ENCODE assay signal across 8 cellular contexts in the genomic region with DNA sequence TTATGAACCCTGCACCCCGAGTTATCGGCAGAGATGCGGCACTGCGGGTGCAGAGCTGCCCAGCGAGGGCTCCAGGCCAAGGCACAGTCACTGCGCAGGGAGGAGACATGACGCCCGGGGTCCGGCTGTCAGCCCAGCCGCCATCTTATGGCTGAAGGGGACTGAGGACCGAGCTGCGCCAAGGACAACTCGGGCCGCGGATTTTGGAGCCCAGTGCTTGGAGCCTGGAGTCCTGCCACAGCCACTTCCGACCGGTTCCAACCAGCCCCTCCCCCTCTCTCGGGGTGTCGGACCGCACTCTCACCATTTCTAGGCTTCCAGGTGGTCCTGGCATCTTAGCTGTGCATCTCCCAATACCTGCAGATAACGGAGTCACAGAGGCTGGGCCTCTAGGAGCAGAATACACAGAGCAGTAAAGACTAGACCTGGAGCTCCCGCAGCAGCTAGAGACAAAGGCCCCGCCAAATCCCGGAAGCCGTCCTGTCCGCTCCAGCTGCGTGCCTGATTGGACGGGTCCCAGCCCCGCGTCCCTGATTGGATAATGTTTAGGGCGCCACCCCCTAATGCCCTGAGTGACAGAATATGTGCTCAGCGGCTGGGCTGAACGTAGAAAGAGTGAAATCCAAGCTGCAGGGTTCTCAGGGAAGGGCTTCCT. TPM values are rescaled to one million over a fixed set of nuclear protein-coding genes. Genes with fewer than 3 reads are reported as not detected.
DNase-seq lines count a peak whose midpoint lies in the region; ATAC-seq and TF ChIP-seq lines count a peak whose summit lies in the region.

A gene (minus strand): TSS at position 451 of the 655 bp plus-strand sequence. CDS start 117 bp downstream, at position 334.

- peaks cover 4% of the 10 kb centered on the region for H3K9me3 Mint-ChIP-seq in endothelial cell (ENCODE audit: unreplicated experiment)

- H3K4me3 Mint-ChIP-seq in endothelial cell (ENCODE audit: unreplicated experiment), result peak within 1 kb of the TSS; percentile 100

- TF ChIP-seq CTCF in endothelial cell (IDR thresholded peaks at IDR 0.05; ENCODE audit: unreplicated experiment), result no peak

- peak within 1 kb of the TSS; percentile 100 for H3K27ac Mint-ChIP-seq in endothelial cell (ENCODE audit: unreplicated experiment)

- ATAC-seq in GM19468 (IDR thresholded peaks at IDR 0.05; ENCODE audit: extremely low read depth, unreplicated experiment), result peak; percentile 97

- peaks cover 9% of the 10 kb centered on the region for H3K36me3 Mint-ChIP-seq in endothelial cell (ENCODE audit: low read depth, unreplicated experiment)

- peak; percentile 96 for DNase-seq in COLO829 (ENCODE audit: low spot score)
- peak; percentile 62 for DNase-seq in HS-27A (ENCODE audit: low read depth)
- DNase-seq in NOMO-1 (lab: John Stamatoyannopoulos, UW; ENCODE audit: unreplicated experiment in 2 of 2), result peak; percentile 61 to 67
- DNase-seq in activated CD8-positive, alpha-beta memory T cell treated with anti-CD3 and anti-CD28 coated beads, Interleukin-2, amount 50 U/mL, for 4 hours, result peak; percentile 83
- peak; percentile 88 for DNase-seq in endothelial cell (ENCODE audit: low spot score)
- peak; percentile 96 for DNase-seq in midbrain (lab: John Stamatoyannopoulos, UW)
- peak; percentile 65 to 78 for DNase-seq in stimulated activated CD8-positive, alpha-beta memory T cell treated with anti-CD3 and anti-CD28 coated beads, Interleukin-2, amount 100 ng/mL, for 48 hours (ENCODE audit: low read depth in 2 of 2)

- H3K4me1 Mint-ChIP-seq in endothelial cell (ENCODE audit: unreplicated experiment), result peaks cover 11% of the 10 kb centered on the region

- H3K27me3 Mint-ChIP-seq in endothelial cell (ENCODE audit: unreplicated experiment), result peaks cover 8% of the 10 kb centered on the region

RNA-seq across cellular contexts. Expression of the gene that starts here (rescaled TPM):
- total RNA-seq in endothelial cell (ENCODE audit: unreplicated experiment), result 17.8 TPM

Comparison
In these comparisons a context has a peak if more than half of its experiments do, and no peak if none do; other contexts are left out.
1. Peak in every context shown above with its lines: DNase-seq and ATAC-seq.